Comparison of ENCODE assay signal across 13 cellular contexts in genomic region chr2:239278941-239279365, GRCh38.
DNase-seq lines count a peak whose midpoint lies in the region; ATAC-seq and TF ChIP-seq lines count a peak whose summit lies in the region.
"Had no signal": no experiment of that assay in that cellular context is flagged by ENCODE, and none has a peak within 500 bp of the region (broad histone marks: within the 10 kb centered on the region; RNA-seq: fewer than 3 reads in every experiment).

No MANE protein-coding gene starts in this region.

- no peaks in the 10 kb centered on the region for H3K9me3 ChIP-seq in upper lobe of right lung
- H3K9me3 ChIP-seq: Peyer's patch had no signal

- H3K9me3 Mint-ChIP-seq in activated naive CD8-positive, alpha-beta T cell treated with anti-CD3 and anti-CD28 coated beads for 36 hours, result no peaks in the 10 kb centered on the region
- no peaks in the 10 kb centered on the region for H3K9me3 Mint-ChIP-seq in immature natural killer cell

- no peak overlapping the region for H3K27ac ChIP-seq in upper lobe of right lung

- H3K4me3 Mint-ChIP-seq in activated naive CD8-positive, alpha-beta T cell treated with anti-CD3 and anti-CD28 coated beads for 36 hours, result no peak overlapping the region
- peak overlapping the region in 3 of 5 donors; percentile 12 to 86 (median 25) for H3K4me3 Mint-ChIP-seq in immature natural killer cell

- peaks cover 7% of the 10 kb centered on the region for H3K27me3 Mint-ChIP-seq in activated naive CD8-positive, alpha-beta T cell treated with anti-CD3 and anti-CD28 coated beads for 36 hours
- peaks cover 5 to 11% (median 10%) of the 10 kb centered on the region in 3 donors for H3K27me3 Mint-ChIP-seq in immature natural killer cell (ENCODE audit: low read depth in 3 of 3)

- no peak overlapping the region for H3K4me3 ChIP-seq in upper lobe of right lung
- H3K4me3 ChIP-seq: dorsolateral prefrontal cortex, Peyer's patch had no signal

- DNase-seq in Right ventricle myocardium inferior (ENCODE audit: missing footprints) (peak; percentile 34), left cardiac atrium (no peak), immature natural killer cell (no peak), upper lobe of right lung (peak; percentile 55)
- no peak for DNase-seq in activated naive CD8-positive, alpha-beta T cell treated with anti-CD3 and anti-CD28 coated beads for 36 hours
- DNase-seq: DMS79; kidney glomerular epithelial cell; stimulated activated CD4-positive, alpha-beta T cell treated with anti-CD3 and anti-CD28 coated beads, Interleukin-12 subunit alpha, Interleukin-12 subunit beta, amount 100 ng/mL, for 4 hours had no signal

- H3K27ac Mint-ChIP-seq in activated naive CD8-positive, alpha-beta T cell treated with anti-CD3 and anti-CD28 coated beads for 36 hours, result peak overlapping the region; percentile 17
- H3K27ac Mint-ChIP-seq in immature natural killer cell, result peak overlapping the region; percentile 43 to 95 (median 92)

- intact Hi-C loops in Right ventricle myocardium inferior (cut with DNase I) (no loop called here), left cardiac atrium (cut with DNase I) (no loop called here), upper lobe of right lung (cut with DNase I) (no loop called here)

- no peaks in the 10 kb centered on the region for H3K27me3 ChIP-seq in upper lobe of right lung
- H3K27me3 ChIP-seq: dorsolateral prefrontal cortex, Peyer's patch had no signal

- TF ChIP-seq CTCF in upper lobe of right lung (IDR thresholded peaks at IDR 0.05), result no peak

- no peaks in the 10 kb centered on the region for H3K36me3 ChIP-seq in upper lobe of right lung
- H3K36me3 ChIP-seq: Peyer's patch had no signal

- H3K36me3 Mint-ChIP-seq in activated naive CD8-positive, alpha-beta T cell treated with anti-CD3 and anti-CD28 coated beads for 36 hours, result peaks cover 4% of the 10 kb centered on the region
- no peaks in the 10 kb centered on the region for H3K36me3 Mint-ChIP-seq in immature natural killer cell

- H3K4me1 Mint-ChIP-seq in activated naive CD8-positive, alpha-beta T cell treated with anti-CD3 and anti-CD28 coated beads for 36 hours, result peaks cover 26% of the 10 kb centered on the region
- H3K4me1 Mint-ChIP-seq in immature natural killer cell, result peaks cover 4 to 54% of the 10 kb centered on the region in 2 donors

- ATAC-seq in Right ventricle myocardium inferior, result no peak
- no peak for ATAC-seq in left cardiac atrium
- no peak for ATAC-seq in upper lobe of right lung
- no peak for ATAC-seq in HG02623 (IDR thresholded peaks at IDR 0.05; ENCODE audit: unreplicated experiment)
- no peak for ATAC-seq in HG03354 (IDR thresholded peaks at IDR 0.05; ENCODE audit: poor library complexity, severe bottlenecking, unreplicated experiment)
- ATAC-seq in GM21390 (IDR thresholded peaks at IDR 0.05; ENCODE audit: unreplicated experiment), result no peak

- peaks cover 21% of the 10 kb centered on the region for H3K4me1 ChIP-seq in upper lobe of right lung

Comparison
In these comparisons a context has a peak if more than half of its experiments do, and no peak if none do; other contexts are left out.
1. DNase-seq: peak in Right ventricle myocardium inferior (single experiment) and upper lobe of right lung (single experiment); none in left cardiac atrium (single experiment), activated naive CD8-positive, alpha-beta T cell treated with anti-CD3 and anti-CD28 coated beads for 36 hours (single experiment) and immature natural killer cell (0 of 3).